8 cellular contexts compared by ENCODE assay signal in genomic region chr17:78174870-78175642, GRCh38. TPM values are rescaled to one million over a fixed set of nuclear protein-coding genes. Genes with fewer than 3 reads are reported as not detected.
DNase-seq lines count a peak whose midpoint lies in the region; ATAC-seq and TF ChIP-seq lines count a peak whose summit lies in the region.

No MANE protein-coding gene starts in this region.

- H3K36me3 ChIP-seq in parathyroid adenoma (ENCODE audit: control insufficient read depth, insufficient read depth, low read length): no peaks in the 10 kb centered on the region
- H3K36me3 ChIP-seq in Karpas-422 (ENCODE audit: insufficient read depth, low read length): no peaks in the 10 kb centered on the region; the same call in 1 of the 2 replicates

- ATAC-seq in activated CD8-positive, alpha-beta T cell treated with anti-CD3 and anti-CD28 coated beads, Interleukin-2, amount 10 ng/mL, durations not matched to agents 7 days and 5 days: no peak

- H4K20me1 ChIP-seq in Karpas-422 (ENCODE audit: insufficient read depth, low read depth, low read length): peaks cover 4% of the 10 kb centered on the region

- H3K4me3 Mint-ChIP-seq in endothelial cell (ENCODE audit: unreplicated experiment) (no peak overlapping the region), immature natural killer cell (no peak overlapping the region)
- no peak overlapping the region for H3K4me3 Mint-ChIP-seq in activated CD8-positive, alpha-beta T cell treated with anti-CD3 and anti-CD28 coated beads, Interleukin-2, amount 10 ng/mL, durations not matched to agents 7 days and 5 days
- no peak overlapping the region for H3K4me3 Mint-ChIP-seq in T-helper 2 cell treated with Interferon-gamma antibody and Interleukin-4, amounts not matched to agents 5 μg/mL and 100 μg/mL, for 36 hours

- TF ChIP-seq CTCF in endothelial cell (IDR thresholded peaks at IDR 0.05; ENCODE audit: unreplicated experiment) (peak; percentile 17), parathyroid adenoma (IDR thresholded peaks at IDR 0.05) (no peak)

- CTCF ChIA-PET in activated CD8-positive, alpha-beta T cell treated with anti-CD3 and anti-CD28 coated beads, Interleukin-2, amount 10 ng/mL, durations not matched to agents 7 days and 5 days (lab: Charles Lee): interaction anchor here (0.7 to 4.6 kb wide), 11 partner anchors 8 to 156 kb away, joined by 3 to 31 read pairs (median 4); partner anchors contain the start of genes AFMID, TK1, TMC6 and TMC8

- DNase-seq in DMS53 (lab: John Stamatoyannopoulos, UW): peak; percentile 97
- peak; percentile 55 to 86 for DNase-seq in NCI-H446 (lab: John Stamatoyannopoulos, UW)
- no peak for DNase-seq in endothelial cell (ENCODE audit: low spot score)
- DNase-seq in activated CD8-positive, alpha-beta T cell treated with anti-CD3 and anti-CD28 coated beads, Interleukin-2, amount 10 ng/mL, durations not matched to agents 7 days and 5 days: no peak
- DNase-seq in immature natural killer cell: no peak
- DNase-seq in T-helper 2 cell treated with Interferon-gamma antibody and Interleukin-4, amounts not matched to agents 5 μg/mL and 100 μg/mL, for 36 hours (ENCODE audit: low spot score): no peak
- no peak for DNase-seq in Karpas-422

- H3K4me1 Mint-ChIP-seq in endothelial cell (ENCODE audit: unreplicated experiment): peaks cover 10% of the 10 kb centered on the region
- H3K4me1 Mint-ChIP-seq in activated CD8-positive, alpha-beta T cell treated with anti-CD3 and anti-CD28 coated beads, Interleukin-2, amount 10 ng/mL, durations not matched to agents 7 days and 5 days (ENCODE audit: low read depth): peaks cover 69% of the 10 kb centered on the region
- peaks cover 36% of the 10 kb centered on the region in 2 donors for H3K4me1 Mint-ChIP-seq in immature natural killer cell
- H3K4me1 Mint-ChIP-seq in T-helper 2 cell treated with Interferon-gamma antibody and Interleukin-4, amounts not matched to agents 5 μg/mL and 100 μg/mL, for 36 hours (ENCODE audit: low read depth): peaks cover 44% of the 10 kb centered on the region

- peaks cover 5% of the 10 kb centered on the region for H3K27me3 Mint-ChIP-seq in endothelial cell (ENCODE audit: unreplicated experiment)
- H3K27me3 Mint-ChIP-seq in activated CD8-positive, alpha-beta T cell treated with anti-CD3 and anti-CD28 coated beads, Interleukin-2, amount 10 ng/mL, durations not matched to agents 7 days and 5 days (ENCODE audit: low read depth): no peaks in the 10 kb centered on the region
- H3K27me3 Mint-ChIP-seq in immature natural killer cell (ENCODE audit: low read depth in 3 of 3): peaks cover 0 to 3% (median 2%) of the 10 kb centered on the region in 3 donors
- no peaks in the 10 kb centered on the region for H3K27me3 Mint-ChIP-seq in T-helper 2 cell treated with Interferon-gamma antibody and Interleukin-4, amounts not matched to agents 5 μg/mL and 100 μg/mL, for 36 hours (ENCODE audit: low read depth)

- H3K36me3 Mint-ChIP-seq in endothelial cell (ENCODE audit: low read depth, unreplicated experiment): peaks cover 15% of the 10 kb centered on the region
- peaks cover 48% of the 10 kb centered on the region for H3K36me3 Mint-ChIP-seq in activated CD8-positive, alpha-beta T cell treated with anti-CD3 and anti-CD28 coated beads, Interleukin-2, amount 10 ng/mL, durations not matched to agents 7 days and 5 days (ENCODE audit: low read depth)
- no peaks in the 10 kb centered on the region for H3K36me3 Mint-ChIP-seq in immature natural killer cell
- H3K36me3 Mint-ChIP-seq in T-helper 2 cell treated with Interferon-gamma antibody and Interleukin-4, amounts not matched to agents 5 μg/mL and 100 μg/mL, for 36 hours (ENCODE audit: low read depth): peaks cover 40% of the 10 kb centered on the region

- H2AFZ ChIP-seq in parathyroid adenoma (no peak overlapping the region), Karpas-422 (ENCODE audit: low read length) (no peak overlapping the region)

- no peaks in the 10 kb centered on the region for H3K9me2 ChIP-seq in Karpas-422 (replicated peaks; ENCODE audit: insufficient read depth, low read length)

- H3K79me2 ChIP-seq in parathyroid adenoma (no peaks in the 10 kb centered on the region), Karpas-422 (ENCODE audit: low read length) (no peaks in the 10 kb centered on the region)

- H3K4me3 ChIP-seq in parathyroid adenoma (ENCODE audit: low read depth, low read length) (no peak overlapping the region), Karpas-422 (ENCODE audit: low read length) (no peak overlapping the region)

- no peak overlapping the region for H3K4me2 ChIP-seq in parathyroid adenoma (ENCODE audit: low read length)
- H3K4me2 ChIP-seq in Karpas-422 (ENCODE audit: low read depth, low read length, poor library complexity, severe bottlenecking): no peak overlapping the region

- H3K27ac Mint-ChIP-seq in endothelial cell (ENCODE audit: unreplicated experiment) (no peak overlapping the region), immature natural killer cell (no peak overlapping the region)
- no peak overlapping the region for H3K27ac Mint-ChIP-seq in activated CD8-positive, alpha-beta T cell treated with anti-CD3 and anti-CD28 coated beads, Interleukin-2, amount 10 ng/mL, durations not matched to agents 7 days and 5 days
- no peak overlapping the region for H3K27ac Mint-ChIP-seq in T-helper 2 cell treated with Interferon-gamma antibody and Interleukin-4, amounts not matched to agents 5 μg/mL and 100 μg/mL, for 36 hours

- H3K9me3 ChIP-seq in parathyroid adenoma (ENCODE audit: control insufficient read depth, low read length) (no peaks in the 10 kb centered on the region), Karpas-422 (ENCODE audit: low read length) (no peaks in the 10 kb centered on the region)

- no peaks in the 10 kb centered on the region for H3K9me3 Mint-ChIP-seq in endothelial cell (ENCODE audit: unreplicated experiment)
- H3K9me3 Mint-ChIP-seq in activated CD8-positive, alpha-beta T cell treated with anti-CD3 and anti-CD28 coated beads, Interleukin-2, amount 10 ng/mL, durations not matched to agents 7 days and 5 days (ENCODE audit: insufficient read depth): no peaks in the 10 kb centered on the region
- no peaks in the 10 kb centered on the region for H3K9me3 Mint-ChIP-seq in immature natural killer cell
- no peaks in the 10 kb centered on the region for H3K9me3 Mint-ChIP-seq in T-helper 2 cell treated with Interferon-gamma antibody and Interleukin-4, amounts not matched to agents 5 μg/mL and 100 μg/mL, for 36 hours

- POLR2A ChIA-PET in activated CD8-positive, alpha-beta T cell treated with anti-CD3 and anti-CD28 coated beads, Interleukin-2, amount 10 ng/mL, durations not matched to agents 7 days and 5 days (lab: Charles Lee): interaction anchor here (1.2 to 2.3 kb wide), 2 partner anchors 12 to 33 kb away, joined by 5 to 6 read pairs; partner anchors contain the start of genes AFMID and TK1

- H3K4me1 ChIP-seq in parathyroid adenoma (peaks cover 2% of the 10 kb centered on the region), Karpas-422 (ENCODE audit: low read length) (peaks cover 34% of the 10 kb centered on the region)

- H3K27me3 ChIP-seq in parathyroid adenoma (ENCODE audit: control insufficient read depth, insufficient read depth, low read length) (no peaks in the 10 kb centered on the region), Karpas-422 (ENCODE audit: low read length) (no peaks in the 10 kb centered on the region)

- H3K9ac ChIP-seq in parathyroid adenoma: no peak overlapping the region
- H3K9ac ChIP-seq in Karpas-422 (ENCODE audit: low read length): no peak overlapping the region

- H3K27ac ChIP-seq in parathyroid adenoma (peak overlapping the region; percentile 47), Karpas-422 (ENCODE audit: low read length) (no peak overlapping the region)

RNA-seq across cellular contexts. Expression of gene SYNGR2, which starts 6.7 kb away (rescaled TPM):
- 72.6 TPM for total RNA-seq in endothelial cell (ENCODE audit: unreplicated experiment)
- total RNA-seq in activated CD8-positive, alpha-beta T cell treated with anti-CD3 and anti-CD28 coated beads, Interleukin-2, amount 10 ng/mL, durations not matched to agents 7 days and 5 days: 10 to 100 TPM; 41.1 to 44.3 TPM
- polyA plus RNA-seq in immature natural killer cell: 100 to 1,000 TPM; 113 to 230 (median 132) TPM
- 31.9 and 33.6 TPM in 2 replicates for total RNA-seq in Karpas-422 (2014; rRNA removed; shearing (Covaris generic); ENCODE audit: low replicate concordance)

RNA-seq across cellular contexts. Expression of gene TK1, which starts 11.8 kb away (rescaled TPM):
- total RNA-seq in endothelial cell (ENCODE audit: unreplicated experiment): 23.8 TPM
- 100 to 1,000 TPM; 139 to 142 TPM for total RNA-seq in activated CD8-positive, alpha-beta T cell treated with anti-CD3 and anti-CD28 coated beads, Interleukin-2, amount 10 ng/mL, durations not matched to agents 7 days and 5 days
- polyA plus RNA-seq in immature natural killer cell: 10 to 100 TPM; 11.3 to 19.7 (median 13.1) TPM
- 22.7 and 48.0 TPM in 2 replicates for total RNA-seq in Karpas-422 (2014; rRNA removed; shearing (Covaris generic); ENCODE audit: low replicate concordance)

RNA-seq across cellular contexts. Expression of gene AFMID, which starts 12.1 kb away (rescaled TPM):
- total RNA-seq in endothelial cell (ENCODE audit: unreplicated experiment): 135 TPM
- total RNA-seq in activated CD8-positive, alpha-beta T cell treated with anti-CD3 and anti-CD28 coated beads, Interleukin-2, amount 10 ng/mL, durations not matched to agents 7 days and 5 days: 10 to 100 TPM; 17.7 to 20.7 TPM
- 1 to 10 TPM; 1.0 to 3.2 (median 1.2) TPM for polyA plus RNA-seq in immature natural killer cell
- total RNA-seq in Karpas-422 (2014; rRNA removed; shearing (Covaris generic); ENCODE audit: low replicate concordance): 94.3 and 104 TPM in 2 replicates

RNA-seq across cellular contexts. Expression of gene C17orf99, which starts 28.9 kb away (rescaled TPM):
- total RNA-seq in endothelial cell (ENCODE audit: unreplicated experiment): not detected
- not detected for total RNA-seq in activated CD8-positive, alpha-beta T cell treated with anti-CD3 and anti-CD28 coated beads, Interleukin-2, amount 10 ng/mL, durations not matched to agents 7 days and 5 days
- not detected for polyA plus RNA-seq in immature natural killer cell
- total RNA-seq in Karpas-422 (2014; rRNA removed; shearing (Covaris generic); ENCODE audit: low replicate concordance): not detected in 2 replicates

RNA-seq across cellular contexts. Expression of gene BIRC5, which starts 39.0 kb away (rescaled TPM):
- total RNA-seq in endothelial cell (ENCODE audit: unreplicated experiment): 22.0 TPM
- 100 to 1,000 TPM; 108 to 114 TPM for total RNA-seq in activated CD8-positive, alpha-beta T cell treated with anti-CD3 and anti-CD28 coated beads, Interleukin-2, amount 10 ng/mL, durations not matched to agents 7 days and 5 days
- polyA plus RNA-seq in immature natural killer cell: 1 to 10 TPM; 3.6 to 5.5 (median 4.5) TPM
- 45.4 and 46.8 TPM in 2 replicates for total RNA-seq in Karpas-422 (2014; rRNA removed; shearing (Covaris generic); ENCODE audit: low replicate concordance)

Comparison
In these comparisons a context has a peak if more than half of its experiments do, and no peak if none do; other contexts are left out.
1. DNase-seq: peak in DMS53 (single experiment) and NCI-H446 (2 of 2); none in endothelial cell (single experiment), activated CD8-positive, alpha-beta T cell treated with anti-CD3 and anti-CD28 coated beads, Interleukin-2, amount 10 ng/mL, durations not matched to agents 7 days and 5 days (single experiment), immature natural killer cell (0 of 3), T-helper 2 cell treated with Interferon-gamma antibody and Interleukin-4, amounts not matched to agents 5 μg/mL and 100 μg/mL, for 36 hours (single experiment) and Karpas-422 (single experiment).